In genomic region chr11:132228756-132229325, GRCh38 we compare ENCODE assay signal across 1 cellular context.
TF ChIP-seq lines count a peak whose summit lies in the region.

No MANE protein-coding gene starts in this region.

TF ChIP-seq in IMR-90, 13 proteins besides CTCF, POLR2A, EP300 and RAD21 (continued from another document):
- TF ChIP-seq USF2 (IDR thresholded peaks at IDR 0.05; ENCODE audit: low read depth, low read length) (no peak), FOS (IDR thresholded peaks at IDR 0.05; ENCODE audit: low read depth, low read length) (no peak), BHLHE40 (IDR thresholded peaks at IDR 0.05; ENCODE audit: low read depth, low read length) (no peak), NFE2L2 (IDR thresholded peaks at IDR 0.05; ENCODE audit: low read depth, low read length) (no peak)
